13 cellular contexts compared by ENCODE assay signal in genomic region chr11:60396790-60397189, GRCh38. TPM values are rescaled to one million over a fixed set of nuclear protein-coding genes. Genes with fewer than 3 reads are reported as not detected.
A peak's percentile ranks its signal among the peaks of the same experiment; 100 is the strongest.
DNase-seq lines count a peak whose midpoint lies in the region; ATAC-seq lines count a peak whose summit lies in the region.
"Had no signal": no experiment of that assay in that cellular context is flagged by ENCODE, and none has a peak within 500 bp of the region (broad histone marks: within the 10 kb centered on the region; RNA-seq: fewer than 3 reads in every experiment).

No MANE protein-coding gene starts in this region.

- H3K27ac Mint-ChIP-seq in activated T-helper 17 cell treated with anti-CD3 and anti-CD28 coated beads, Interleukin-2, amount 50 U/mL, for 72 hours: no peak overlapping the region

- H3K27me3 Mint-ChIP-seq in activated T-helper 17 cell treated with anti-CD3 and anti-CD28 coated beads, Interleukin-2, amount 50 U/mL, for 72 hours: peaks cover 14% of the 10 kb centered on the region

- no peaks in the 10 kb centered on the region for H3K9me3 Mint-ChIP-seq in activated T-helper 17 cell treated with anti-CD3 and anti-CD28 coated beads, Interleukin-2, amount 50 U/mL, for 72 hours

- ATAC-seq in GM18907 (IDR thresholded peaks at IDR 0.05; ENCODE audit: unreplicated experiment) (peak; percentile 71), HG02623 (IDR thresholded peaks at IDR 0.05; ENCODE audit: unreplicated experiment) (peak; percentile 64)
- ATAC-seq in activated T-helper 17 cell treated with anti-CD3 and anti-CD28 coated beads, Interleukin-2, amount 50 U/mL, for 72 hours (replicated peaks): no peak
- ATAC-seq: body of pancreas had no signal

- H3K4me1 Mint-ChIP-seq in activated T-helper 17 cell treated with anti-CD3 and anti-CD28 coated beads, Interleukin-2, amount 50 U/mL, for 72 hours: no peaks in the 10 kb centered on the region

- no peak overlapping the region for H3K4me3 Mint-ChIP-seq in activated T-helper 17 cell treated with anti-CD3 and anti-CD28 coated beads, Interleukin-2, amount 50 U/mL, for 72 hours

- H3K36me3 Mint-ChIP-seq in activated T-helper 17 cell treated with anti-CD3 and anti-CD28 coated beads, Interleukin-2, amount 50 U/mL, for 72 hours (ENCODE audit: low read depth): no peaks in the 10 kb centered on the region

- DNase-seq in NOMO-1 treated with DMSO at 0.1 percent for 48 hours (lab: John Stamatoyannopoulos, UW; ENCODE audit: unreplicated experiment) (peak; percentile 95), pons (ENCODE audit: low spot score) (peak; percentile 43), NCI-H146 (lab: John Stamatoyannopoulos, UW) (no peak), NCI-H345 treated with DMSO at 0.1 percent for 48 hours (lab: John Stamatoyannopoulos, UW; ENCODE audit: unreplicated experiment) (no peak)
- no peak for DNase-seq in activated naive CD4-positive, alpha-beta T cell treated with anti-CD3 and anti-CD28 coated beads, Interleukin-2, amount 50 U/mL, for 16 hours
- DNase-seq: NCI-H1436, right cardiac atrium had no signal

RNA-seq across cellular contexts. Expression of gene MS4A14, which starts 0.5 kb away (rescaled TPM):
- total RNA-seq in activated T-helper 17 cell treated with anti-CD3 and anti-CD28 coated beads, Interleukin-2, amount 50 U/mL, for 72 hours: not detected
- total RNA-seq: SJSA1 had no signal

RNA-seq across cellular contexts. Expression of gene MS4A7, which starts 18.5 kb away (rescaled TPM):
- not detected for total RNA-seq in activated T-helper 17 cell treated with anti-CD3 and anti-CD28 coated beads, Interleukin-2, amount 50 U/mL, for 72 hours
- total RNA-seq: SJSA1 had no signal

RNA-seq across cellular contexts. Expression of gene MS4A5, which starts 32.6 kb away (rescaled TPM):
- total RNA-seq in activated T-helper 17 cell treated with anti-CD3 and anti-CD28 coated beads, Interleukin-2, amount 50 U/mL, for 72 hours: not detected
- total RNA-seq: body of pancreas, liver, right cardiac atrium, SJSA1 had no signal

RNA-seq across cellular contexts. Expression of gene MS4A1, which starts 58.9 kb away (rescaled TPM):
- total RNA-seq in activated T-helper 17 cell treated with anti-CD3 and anti-CD28 coated beads, Interleukin-2, amount 50 U/mL, for 72 hours: under 1 TPM in 1 of 2 donors, not detected in 1; 0.32 TPM
- total RNA-seq: body of pancreas, SJSA1 had no signal

Comparison
In these comparisons a context has a peak if more than half of its experiments do, and no peak if none do; other contexts are left out.
1. DNase-seq: peak in NOMO-1 treated with DMSO at 0.1 percent for 48 hours (single experiment) and pons (single experiment); none in activated naive CD4-positive, alpha-beta T cell treated with anti-CD3 and anti-CD28 coated beads, Interleukin-2, amount 50 U/mL, for 16 hours (single experiment), NCI-H146 (single experiment) and NCI-H345 treated with DMSO at 0.1 percent for 48 hours (single experiment).